Comparison of ENCODE assay signal across 8 cellular contexts in genomic region chr5:22837803-22838202, GRCh38. TPM values are rescaled to one million over a fixed set of nuclear protein-coding genes. Genes with fewer than 3 reads are reported as not detected.
"Had no signal": no experiment of that assay in that cellular context is flagged by ENCODE, and none has a peak within 500 bp of the region (broad histone marks: within the 10 kb centered on the region; RNA-seq: fewer than 3 reads in every experiment).

No MANE protein-coding gene starts in this region.

- ATAC-seq: GM23338 had no signal

- DNase-seq: H9, HCEC 1CT, Kasumi-1, KBM-7 had no signal

- H3K4me2 ChIP-seq: GM23338, KMS-11 had no signal

- H2AFZ ChIP-seq: GM23338 had no signal

- H3K27ac ChIP-seq: KMS-11 had no signal

- H3K9ac ChIP-seq: KMS-11 had no signal

- FAIRE-seq: H1, H54 had no signal

- H3K4me3 ChIP-seq: GM23338 had no signal

RNA-seq across cellular contexts. Expression of gene CDH12, which starts 15.3 kb away (rescaled TPM):
- total RNA-seq: GM23338, H1, H9 had no signal
- polyA plus RNA-seq: GM23338 had no signal
